ENCODE assay signal across 8 cellular contexts in the genomic region with DNA sequence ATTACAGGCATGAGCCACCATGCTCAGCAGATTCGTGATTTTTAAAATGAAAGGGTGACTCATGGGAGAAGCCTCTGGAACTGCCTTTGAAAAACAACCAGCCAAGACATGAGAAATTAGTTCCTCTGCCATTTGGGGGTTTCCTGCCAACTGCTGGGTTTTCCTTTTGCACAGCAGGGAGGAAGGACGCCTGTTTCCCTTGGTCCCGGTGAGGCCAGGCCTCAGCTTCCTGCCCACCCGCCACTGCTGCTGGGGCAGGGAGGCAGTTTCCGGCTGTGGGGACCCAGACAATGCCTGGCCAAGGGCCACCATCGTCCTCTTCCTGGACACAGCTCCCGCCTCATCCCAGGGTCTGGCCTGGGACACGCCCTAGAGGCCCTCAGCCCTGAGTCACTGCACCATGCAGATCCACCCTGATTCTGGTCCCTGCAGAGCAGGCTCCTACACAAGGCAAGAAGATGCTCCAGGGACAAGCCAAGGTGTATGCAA. TPM values are rescaled to one million over a fixed set of nuclear protein-coding genes. Genes with fewer than 3 reads are reported as not detected.
DNase-seq lines count a peak whose midpoint lies in the region; ATAC-seq, FAIRE-seq and TF ChIP-seq lines count a peak whose summit lies in the region.

No MANE protein-coding gene starts in this region.

- H3K27ac Mint-ChIP-seq in naive thymus-derived CD4-positive, alpha-beta T cell = peak overlapping the region in 8 of 9 donors; percentile 3 to 73 (median 67)
- H3K27ac Mint-ChIP-seq in effector memory CD8-positive, alpha-beta T cell = peak overlapping the region in 1 of 2 donors; percentile 65

- H3K4me1 ChIP-seq in SJSA1 (replicated peaks) = peaks cover 33% of the 10 kb centered on the region
- H3K4me1 ChIP-seq in naive thymus-derived CD4-positive, alpha-beta T cell (ENCODE audit: control insufficient read depth in 2 of 2, insufficient read depth in 2 of 2, low read length in 2 of 2) = peaks cover 10 to 11% of the 10 kb centered on the region in 2 donors

- peaks cover 73% of the 10 kb centered on the region for H3K36me3 ChIP-seq in SJSA1
- H3K36me3 ChIP-seq in naive thymus-derived CD4-positive, alpha-beta T cell (ENCODE audit: control insufficient read depth in 2 of 3, insufficient read depth in 3 of 3, low read length in 3 of 3) = peaks cover 0 to 30% (median 0%) of the 10 kb centered on the region in 3 experiments

- TF ChIP-seq POLR2A in GM12892 (IDR thresholded peaks at IDR 0.05; ENCODE audit: low read depth, low read length) = no peak

- DNase-seq in GM12892 (ENCODE audit: insufficient read length) (no peak), SJSA1 (ENCODE audit: low read depth in 1 of 2, low spot score in 2 of 2) (peak; percentile 91 to 94), dorsolateral prefrontal cortex (peak in 1 of 10 donors; percentile 56), SK-N-DZ (ENCODE audit: low spot score) (no peak)
- DNase-seq in naive thymus-derived CD4-positive, alpha-beta T cell = peak in 2 of 9 donors; percentile 6 to 40
- DNase-seq in effector memory CD8-positive, alpha-beta T cell = no peak

- peak overlapping the region; percentile 95 for H3K27ac ChIP-seq in SJSA1
- peak overlapping the region in 58 of 59 donors; percentile 21 to 99 (median 78) for H3K27ac ChIP-seq in dorsolateral prefrontal cortex
- H3K27ac ChIP-seq in naive thymus-derived CD4-positive, alpha-beta T cell (ENCODE audit: low read depth, low read length) = no peak overlapping the region

- TF ChIP-seq CTCF in dorsolateral prefrontal cortex (IDR thresholded peaks at IDR 0.05 in 54 of 56, conservative IDR thresholded peaks at IDR 0.05 in 2 of 56; ENCODE audit: low read depth in 1 of 56, partially characterized antibody in 56 of 56) = peak in 1 of 56 donors; percentile 8

- no peaks in the 10 kb centered on the region for H3K27me3 Mint-ChIP-seq in naive thymus-derived CD4-positive, alpha-beta T cell
- no peaks in the 10 kb centered on the region for H3K27me3 Mint-ChIP-seq in effector memory CD8-positive, alpha-beta T cell

- CTCF ChIA-PET in naive thymus-derived CD4-positive, alpha-beta T cell (lab: Charles Lee) = interaction anchor here (1.3 kb wide), 1 partner anchor 11 kb away, joined by 4 read pairs; a partner anchor contains a TSS

- intact Hi-C loops in dorsolateral prefrontal cortex (cut with DNase I) = loop anchor here in 1 of 2 donors (10.0 kb wide), 1 partner anchor 138 kb away; no protein-coding TSS in a partner anchor
- intact Hi-C loops in naive thymus-derived CD4-positive, alpha-beta T cell (cut with micrococcal nuclease) = no loop called here

- no peaks in the 10 kb centered on the region for H3K9me3 ChIP-seq in SJSA1 (replicated peaks)
- H3K9me3 ChIP-seq in naive thymus-derived CD4-positive, alpha-beta T cell (ENCODE audit: control insufficient read depth in 2 of 3, low read length in 3 of 3) = no peaks in the 10 kb centered on the region

- peaks cover 24 to 53% (median 41%) of the 10 kb centered on the region in 7 donors for H3K4me1 Mint-ChIP-seq in naive thymus-derived CD4-positive, alpha-beta T cell
- peaks cover 20 to 27% of the 10 kb centered on the region in 2 donors for H3K4me1 Mint-ChIP-seq in effector memory CD8-positive, alpha-beta T cell (ENCODE audit: low read depth in 2 of 2)

- POLR2A ChIA-PET in naive thymus-derived CD4-positive, alpha-beta T cell (lab: Charles Lee) = no interaction called here

- FAIRE-seq in GM12892 (lab: Jason Lieb, UNC) = peak; percentile 74

- peaks cover 0 to 8% (median 0%) of the 10 kb centered on the region in 5 donors for H3K36me3 Mint-ChIP-seq in naive thymus-derived CD4-positive, alpha-beta T cell
- H3K36me3 Mint-ChIP-seq in effector memory CD8-positive, alpha-beta T cell (ENCODE audit: insufficient read depth) = peaks cover 12% of the 10 kb centered on the region

- ATAC-seq in naive thymus-derived CD4-positive, alpha-beta T cell = peak; percentile 18
- no peak for ATAC-seq in GM18861 (IDR thresholded peaks at IDR 0.05; ENCODE audit: unreplicated experiment)
- ATAC-seq in effector memory CD8-positive, alpha-beta T cell (replicated peaks) = no peak
- no peak for ATAC-seq in HG02759 (IDR thresholded peaks at IDR 0.05; ENCODE audit: unreplicated experiment)

- no peak overlapping the region for H3K4me3 ChIP-seq in SJSA1
- no peak overlapping the region for H3K4me3 ChIP-seq in dorsolateral prefrontal cortex
- no peak overlapping the region for H3K4me3 ChIP-seq in naive thymus-derived CD4-positive, alpha-beta T cell (ENCODE audit: low read length)

- no peaks in the 10 kb centered on the region for H3K9me3 Mint-ChIP-seq in naive thymus-derived CD4-positive, alpha-beta T cell
- no peaks in the 10 kb centered on the region for H3K9me3 Mint-ChIP-seq in effector memory CD8-positive, alpha-beta T cell

- peak overlapping the region in 1 of 10 donors; percentile 48 for H3K4me3 Mint-ChIP-seq in naive thymus-derived CD4-positive, alpha-beta T cell
- no peak overlapping the region for H3K4me3 Mint-ChIP-seq in effector memory CD8-positive, alpha-beta T cell

- no peaks in the 10 kb centered on the region for H3K27me3 ChIP-seq in SJSA1 (replicated peaks)
- H3K27me3 ChIP-seq in dorsolateral prefrontal cortex = no peaks in the 10 kb centered on the region
- H3K27me3 ChIP-seq in naive thymus-derived CD4-positive, alpha-beta T cell (ENCODE audit: control insufficient read depth in 2 of 2, insufficient read depth in 2 of 2, low read length in 2 of 2) = no peaks in the 10 kb centered on the region

RNA-seq across cellular contexts. Expression of a gene that starts 10.2 kb away (rescaled TPM):
- 3.8 TPM for polyA plus RNA-seq in GM12892 (2012; ENCODE audit: missing spikeins)
- total RNA-seq in SJSA1 (2014; rRNA removed; shearing (Covaris generic)) = 41.9 and 54.8 TPM in 2 replicates
- 10 to 100 TPM; 22.1 to 52.4 (median 37.5) TPM for total RNA-seq in dorsolateral prefrontal cortex
- 10 to 100 TPM; 21.3 to 58.0 (median 27.8) TPM for total RNA-seq in naive thymus-derived CD4-positive, alpha-beta T cell
- polyA plus RNA-seq in naive thymus-derived CD4-positive, alpha-beta T cell = 10 to 100 TPM in 1 of 2 donors, 1 to 10 TPM in 1; 8.8 to 11.5 TPM
- 22.4 and 23.1 TPM in 2 replicates for polyA plus RNA-seq in SK-N-DZ (2014; cell fraction: cytosol; rRNA removed)
- 25.1 and 27.3 TPM in 2 replicates for polyA plus RNA-seq in SK-N-DZ (2014; cell fraction: nucleus; rRNA removed)

RNA-seq across cellular contexts. Expression of a gene that starts 40.1 kb away (rescaled TPM):
- 13.7 TPM for polyA plus RNA-seq in GM12892 (2012; ENCODE audit: missing spikeins)
- total RNA-seq in SJSA1 (2014; rRNA removed; shearing (Covaris generic)) = 12.9 and 34.3 TPM in 2 replicates
- total RNA-seq in dorsolateral prefrontal cortex = 10 to 100 TPM; 16.8 to 59.9 (median 32.5) TPM
- 10 to 100 TPM; 43.4 to 80.5 (median 59.1) TPM for total RNA-seq in naive thymus-derived CD4-positive, alpha-beta T cell
- polyA plus RNA-seq in naive thymus-derived CD4-positive, alpha-beta T cell = 10 to 100 TPM in 1 of 2 donors, 1 to 10 TPM in 1; 8.4 to 16.2 TPM
- 52.2 and 80.7 TPM in 2 replicates for polyA plus RNA-seq in SK-N-DZ (2014; cell fraction: cytosol; rRNA removed)
- 398 and 530 TPM in 2 replicates for polyA plus RNA-seq in SK-N-DZ (2014; cell fraction: nucleus; rRNA removed)

Comparison
In these comparisons a context has a peak if more than half of its experiments do, and no peak if none do; other contexts are left out.
1. DNase-seq: peak in SJSA1 (2 of 2); none in GM12892 (single experiment), SK-N-DZ (single experiment) and effector memory CD8-positive, alpha-beta T cell (0 of 3).